ENCODE assay signal across 10 cellular contexts in genomic region chrY:12733625-12734024, GRCh38. TPM values are rescaled to one million over a fixed set of nuclear protein-coding genes. Genes with fewer than 3 reads are reported as not detected.
DNase-seq lines count a peak whose midpoint lies in the region; ATAC-seq, FAIRE-seq and TF ChIP-seq lines count a peak whose summit lies in the region.
"Had no signal": no experiment of that assay in that cellular context is flagged by ENCODE, and none has a peak within 500 bp of the region (broad histone marks: within the 10 kb centered on the region; RNA-seq: fewer than 3 reads in every experiment).

No MANE protein-coding gene starts in this region.

- ATAC-seq in HG02610 (IDR thresholded peaks at IDR 0.05; ENCODE audit: unreplicated experiment) (peak; percentile 98), activated B cell treated with CpG ODN at 0.5 μM for 24 hours (ENCODE audit: low read depth) (peak; percentile 62)

- H3K27me3 Mint-ChIP-seq in activated B cell treated with CpG ODN at 0.5 μM for 24 hours, result no peaks in the 10 kb centered on the region

- POLR2A ChIA-PET in activated B cell treated with CpG ODN at 0.5 μM for 24 hours (lab: Charles Lee), result no interaction called here

- no peak for TF ChIP-seq POLR2A in breast epithelium (IDR thresholded peaks at IDR 0.05)
- no peak for TF ChIP-seq POLR2A in esophagus squamous epithelium (IDR thresholded peaks at IDR 0.05)

- no peaks in the 10 kb centered on the region for H3K9me3 ChIP-seq in breast epithelium
- no peaks in the 10 kb centered on the region for H3K9me3 ChIP-seq in esophagus squamous epithelium
- H3K9me3 ChIP-seq: SJCRH30 had no signal

- H3K4me1 ChIP-seq in breast epithelium (no peaks in the 10 kb centered on the region), esophagus squamous epithelium (peaks cover 0 to 13% (median 0%) of the 10 kb centered on the region in 3 donors)
- H3K4me1 ChIP-seq: SJCRH30 had no signal

- peaks cover 2% of the 10 kb centered on the region for H3K4me1 Mint-ChIP-seq in activated B cell treated with CpG ODN at 0.5 μM for 24 hours

- H3K27me3 ChIP-seq in breast epithelium (no peaks in the 10 kb centered on the region), esophagus squamous epithelium (no peaks in the 10 kb centered on the region)
- H3K27me3 ChIP-seq: SJCRH30 had no signal

- intact Hi-C loops in activated B cell treated with CpG ODN at 0.5 μM for 24 hours (cut with micrococcal nuclease), result no loop called here
- intact Hi-C loops in head of caudate nucleus (cut with DNase I), result no loop called here
- intact Hi-C loops in breast epithelium (cut with DNase I; ENCODE audit: low total_unique reads), result no loop called here
- intact Hi-C loops in esophagus squamous epithelium (cut with DNase I), result no loop called here

- H3K36me3 ChIP-seq in breast epithelium, result no peaks in the 10 kb centered on the region
- H3K36me3 ChIP-seq in esophagus squamous epithelium, result peaks cover 0 to 36% (median 0%) of the 10 kb centered on the region in 3 donors
- H3K36me3 ChIP-seq: SJCRH30 had no signal

- CTCF ChIA-PET in activated B cell treated with CpG ODN at 0.5 μM for 24 hours (lab: Charles Lee), result no interaction called here

- FAIRE-seq in GM18507 (lab: Jason Lieb, UNC), result peak; percentile 77

- no peak overlapping the region for H3K4me3 Mint-ChIP-seq in activated B cell treated with CpG ODN at 0.5 μM for 24 hours

- 39% methylated on average over 3 of the region's 3 CpGs; no CpG with 5 or more reads in 1 of the 2 donors for whole genome bisulfite sequencing in esophagus squamous epithelium, 2 donors

- no peaks in the 10 kb centered on the region for H3K9me3 Mint-ChIP-seq in activated B cell treated with CpG ODN at 0.5 μM for 24 hours

- H3K4me3 ChIP-seq in breast epithelium, result no peak overlapping the region
- no peak overlapping the region for H3K4me3 ChIP-seq in esophagus squamous epithelium
- H3K4me3 ChIP-seq: SJCRH30 had no signal

- no peak for TF ChIP-seq CTCF in activated B cell treated with CpG ODN at 0.5 μM for 24 hours (IDR thresholded peaks at IDR 0.05)
- no peak for TF ChIP-seq CTCF in breast epithelium (IDR thresholded peaks at IDR 0.05)
- no peak for TF ChIP-seq CTCF in esophagus squamous epithelium (IDR thresholded peaks at IDR 0.05)

- H3K36me3 Mint-ChIP-seq in activated B cell treated with CpG ODN at 0.5 μM for 24 hours (ENCODE audit: low read depth), result peaks cover 34% of the 10 kb centered on the region

- DNase-seq in GM18507 (ENCODE audit: extremely low spot score, insufficient read length, low read depth) (no peak), activated B cell treated with CpG ODN at 0.5 μM for 24 hours (no peak), head of caudate nucleus (no peak), breast epithelium (ENCODE audit: low spot score in 2 of 2) (no peak), esophagus squamous epithelium (lab: John Stamatoyannopoulos, UW) (no peak), RPMI8226 (no peak)
- DNase-seq in stimulated activated CD4-positive, alpha-beta T cell treated with anti-CD3 and anti-CD28 coated beads, Interleukin-12 subunit alpha, Interleukin-12 subunit beta, amount 100 ng/mL, for 48 hours (ENCODE audit: low read depth in 2 of 3, low spot score in 1 of 3), result peak in 2 of 3 donors; percentile 28 to 39
- DNase-seq: occipital lobe, SJCRH30 had no signal

- no peak overlapping the region for H3K27ac Mint-ChIP-seq in activated B cell treated with CpG ODN at 0.5 μM for 24 hours

- no peak overlapping the region for H3K27ac ChIP-seq in breast epithelium
- H3K27ac ChIP-seq in esophagus squamous epithelium, result peak overlapping the region in 1 of 4 donors; percentile 13
- H3K27ac ChIP-seq: SJCRH30 had no signal

RNA-seq across cellular contexts. Expression of gene USP9Y, which starts 32.6 kb away (rescaled TPM):
- total RNA-seq in activated B cell treated with CpG ODN at 0.5 μM for 24 hours (25.8 and 29.3 TPM in 2 replicates), breast epithelium (10 to 100 TPM in 1 of 3 donors, under 1 TPM in 1, not detected in 1; under 0.01 to 26.4 TPM), esophagus squamous epithelium (10 to 100 TPM in 2 of 4 donors, under 1 TPM in 2; 0.06 to 31.7 (median 10.7) TPM)
- total RNA-seq: occipital lobe, SJCRH30 had no signal

Comparison
In these comparisons a context has a peak if more than half of its experiments do, and no peak if none do; other contexts are left out.
1. DNase-seq: peak in stimulated activated CD4-positive, alpha-beta T cell treated with anti-CD3 and anti-CD28 coated beads, Interleukin-12 subunit alpha, Interleukin-12 subunit beta, amount 100 ng/mL, for 48 hours (2 of 3); none in GM18507 (single experiment), activated B cell treated with CpG ODN at 0.5 μM for 24 hours (single experiment), head of caudate nucleus (0 of 42), breast epithelium (0 of 2), esophagus squamous epithelium (single experiment) and RPMI8226 (single experiment).